In the genomic region with DNA sequence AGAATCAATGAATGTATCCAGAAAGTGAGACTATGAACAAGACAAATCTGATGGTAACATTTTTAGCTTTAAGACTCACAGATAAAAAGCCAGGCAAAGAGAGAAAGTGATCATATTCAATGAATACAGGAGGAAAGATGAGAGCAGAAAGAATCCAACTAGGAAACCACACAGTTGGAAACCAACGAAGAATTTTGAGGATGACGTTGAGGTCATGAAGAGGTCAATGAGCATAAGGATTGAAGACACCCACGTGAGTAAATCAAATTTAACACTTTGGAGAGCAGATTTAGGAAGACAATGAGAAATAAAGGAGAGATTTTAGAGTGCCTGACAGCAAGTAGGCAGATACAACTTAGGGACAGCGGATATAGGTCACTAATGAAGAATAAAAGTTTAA, we compare ENCODE assay signal across 15 cellular contexts.
"Had no signal": no experiment of that assay in that cellular context is flagged by ENCODE, and none has a peak within 500 bp of the region (broad histone marks: within the 10 kb centered on the region; RNA-seq: fewer than 3 reads in every experiment).

No MANE protein-coding gene starts in this region.

- H3K4me1 ChIP-seq: adrenal gland, transverse colon, vagina had no signal

- H3K4me3 ChIP-seq: adrenal gland, skin epidermis, suprapubic skin, transverse colon, vagina had no signal

- H3K27me3 ChIP-seq: adrenal gland, suprapubic skin, transverse colon, vagina had no signal

- FAIRE-seq: TTC549 had no signal

- DNase-seq: activated CD4-positive, alpha-beta memory T cell treated with anti-CD3 and anti-CD28 coated beads for 36 hours; activated CD4-positive, alpha-beta T cell treated with anti-CD3 and anti-CD28 coated beads for 36 hours; activated gamma-delta T cell treated with Interleukin-2 at 50 U/mL for 16 hours; activated T-cell treated with anti-CD3 and anti-CD28 coated beads for 4 hours; adrenal gland; effector CD8-positive, alpha-beta T cell; midbrain; right cardiac atrium; stimulated activated CD4-positive, alpha-beta T cell treated with anti-CD3 and anti-CD28 coated beads, Interleukin-4, amount 100 ng/mL, for 1 hour; stimulated activated naive CD8-positive, alpha-beta T cell treated with anti-CD3 and anti-CD28 coated beads, Interleukin-15, amount 100 ng/mL, for 72 hours; transverse colon had no signal

- H3K36me3 ChIP-seq: adrenal gland, suprapubic skin, transverse colon, vagina had no signal

- H3K27ac ChIP-seq: adrenal gland, skin epidermis, suprapubic skin, transverse colon, vagina had no signal

- H3K9me3 ChIP-seq: adrenal gland, suprapubic skin, transverse colon, vagina had no signal
